In genomic region chr13:51452391-51453307, GRCh38 we compare ENCODE assay signal across 8 cellular contexts. TPM values are rescaled to one million over a fixed set of nuclear protein-coding genes. Genes with fewer than 3 reads are reported as not detected.
DNase-seq lines count a peak whose midpoint lies in the region; ATAC-seq and TF ChIP-seq lines count a peak whose summit lies in the region.

INTS6 (minus strand) TSS chr13:51453036; CDS start chr13:51452525, 511 bp downstream.

- peaks cover 14% of the 10 kb centered on the region; the same call in 1 of the 2 replicates for H3K9me3 ChIP-seq in OCI-LY3 (ENCODE audit: insufficient read depth, low read length)

- no peaks in the 10 kb centered on the region for H3K27me3 ChIP-seq in OCI-LY3 (ENCODE audit: low read depth, low read length)

- DNase-seq in D341Med (ENCODE audit: low spot score) (peak; percentile 96), HuH-7 (ENCODE audit: low spot score) (peak; percentile 87), endothelial cell (ENCODE audit: low spot score) (peak; percentile 99), mesothelial cell of epicardium (ENCODE audit: low spot score in 2 of 2, unreplicated experiment in 2 of 2) (peak; percentile 98)
- DNase-seq in activated CD8-positive, alpha-beta memory T cell treated with anti-CD3 and anti-CD28 coated beads, Interleukin-2, amount 50 U/mL, for 48 hours = peak; percentile 97
- DNase-seq in stimulated activated CD8-positive, alpha-beta memory T cell treated with anti-CD3 and anti-CD28 coated beads, Interleukin-15, amount 100 ng/mL, for 48 hours (ENCODE audit: low read depth in 2 of 2) = peak; percentile 97 to 98

- H3K36me3 Mint-ChIP-seq in endothelial cell (ENCODE audit: low read depth, unreplicated experiment) (peaks cover 22% of the 10 kb centered on the region), mesothelial cell of epicardium (peaks cover 24% of the 10 kb centered on the region)

- H3K4me1 ChIP-seq in OCI-LY3 (ENCODE audit: low read length) = peaks cover 28% of the 10 kb centered on the region

- H3K4me3 Mint-ChIP-seq in endothelial cell (ENCODE audit: unreplicated experiment) (peak within 1 kb of the TSS; percentile 94), mesothelial cell of epicardium (peak within 1 kb of the TSS; percentile 89)

- peaks cover 4% of the 10 kb centered on the region; the same call in 1 of the 2 replicates for H4K20me1 ChIP-seq in OCI-LY3 (ENCODE audit: insufficient read depth, low read length)

- H3K79me2 ChIP-seq in OCI-LY3 (ENCODE audit: low read length) = peaks cover 46% of the 10 kb centered on the region

- peaks cover 29% of the 10 kb centered on the region for H3K4me1 Mint-ChIP-seq in endothelial cell (ENCODE audit: unreplicated experiment)
- H3K4me1 Mint-ChIP-seq in mesothelial cell of epicardium = peaks cover 27% of the 10 kb centered on the region

- TF ChIP-seq CTCF in OCI-LY3 (IDR thresholded peaks at IDR 0.05; ENCODE audit: low read depth, low read length) = no peak
- TF ChIP-seq CTCF in endothelial cell (IDR thresholded peaks at IDR 0.05; ENCODE audit: unreplicated experiment) = no peak
- no peak for TF ChIP-seq CTCF in mesothelial cell of epicardium (IDR thresholded peaks at IDR 0.05; ENCODE audit: unreplicated experiment)

- H3K27ac Mint-ChIP-seq in endothelial cell (ENCODE audit: unreplicated experiment) = peak within 1 kb of the TSS; percentile 95
- peak within 1 kb of the TSS; percentile 97 for H3K27ac Mint-ChIP-seq in mesothelial cell of epicardium

- H3K9me3 Mint-ChIP-seq in endothelial cell (ENCODE audit: unreplicated experiment) = no peaks in the 10 kb centered on the region
- H3K9me3 Mint-ChIP-seq in mesothelial cell of epicardium = peaks cover 4% of the 10 kb centered on the region

- H3K27me3 Mint-ChIP-seq in endothelial cell (ENCODE audit: unreplicated experiment) (peaks cover 7% of the 10 kb centered on the region), mesothelial cell of epicardium (ENCODE audit: low read depth) (no peaks in the 10 kb centered on the region)

- no peak within 1 kb of the TSS for H2AFZ ChIP-seq in OCI-LY3 (ENCODE audit: low read depth, low read length)

- peak within 1 kb of the TSS; percentile 91 for H3K4me2 ChIP-seq in OCI-LY3 (ENCODE audit: low read length)

- peak within 1 kb of the TSS; percentile 92 for H3K27ac ChIP-seq in OCI-LY3 (ENCODE audit: low read length)

- peak within 1 kb of the TSS; percentile 99 for H3K9ac ChIP-seq in OCI-LY3 (ENCODE audit: low read length)

- peak; percentile 70 for ATAC-seq in GM21515 (IDR thresholded peaks at IDR 0.05; ENCODE audit: unreplicated experiment)

- H3K4me3 ChIP-seq in OCI-LY3 (ENCODE audit: low read length) = peak within 1 kb of the TSS; percentile 87

- peaks cover 59% of the 10 kb centered on the region for H3K36me3 ChIP-seq in OCI-LY3 (replicated peaks; ENCODE audit: low read depth, low read length)

RNA-seq across cellular contexts. Expression of gene INTS6, which starts in this region (rescaled TPM):
- total RNA-seq in endothelial cell (ENCODE audit: unreplicated experiment) (45.0 TPM), mesothelial cell of epicardium (38.1 to 39.6 TPM (median 38.7 TPM) in 3 replicates)

Comparison
In these comparisons a context has a peak if more than half of its experiments do, and no peak if none do; other contexts are left out.
1. Peak in every context shown above with its lines: DNase-seq, ATAC-seq, H3K4me3 ChIP-seq and H3K27ac ChIP-seq.